ENCODE assay signal across 8 cellular contexts in the genomic region with DNA sequence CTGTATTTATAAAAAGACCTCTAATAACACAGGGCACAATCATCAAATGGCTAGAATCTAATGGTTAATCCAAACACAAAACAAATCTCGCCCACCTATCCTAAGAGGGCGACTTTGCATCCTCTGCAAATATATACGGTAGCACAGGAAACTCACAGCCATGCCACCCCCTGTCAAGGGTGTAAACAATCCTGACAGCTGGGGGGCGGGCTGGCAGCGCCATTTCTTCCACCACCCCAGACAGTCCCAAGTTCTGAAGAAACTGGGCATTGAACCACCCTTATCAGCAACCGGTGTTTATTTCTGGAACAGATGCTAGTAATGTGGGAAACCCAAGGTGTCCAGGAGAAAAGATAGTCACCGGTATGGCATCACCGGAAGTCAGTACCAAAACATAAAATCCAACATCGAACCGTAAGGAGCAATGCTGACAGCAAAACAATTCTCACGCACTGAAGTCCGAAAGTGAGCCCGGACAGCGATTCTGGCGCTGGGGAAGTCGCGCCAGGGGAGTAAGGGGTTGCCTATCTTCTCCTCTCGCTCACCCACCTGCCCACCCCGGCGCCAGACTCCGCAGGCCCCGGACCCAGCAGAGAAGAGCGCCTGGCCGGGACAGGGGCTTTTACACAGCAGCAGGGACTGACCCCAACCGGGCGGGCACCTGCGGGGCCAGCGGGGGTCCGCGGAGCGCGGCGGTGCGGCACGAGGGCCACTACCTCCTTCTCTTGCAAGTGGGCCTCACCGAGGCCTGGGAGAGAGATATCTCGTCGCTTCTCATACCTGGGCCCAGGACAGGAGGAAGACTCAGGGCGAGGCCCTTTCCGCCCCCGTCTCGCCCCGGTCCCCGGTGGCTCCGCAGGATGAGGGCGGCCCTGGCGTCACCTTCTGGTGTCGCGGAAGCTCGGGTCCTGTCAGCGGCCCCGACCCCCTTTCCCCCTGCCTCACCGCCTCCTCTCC. TPM values are rescaled to one million over a fixed set of nuclear protein-coding genes. Genes with fewer than 3 reads are reported as not detected.
DNase-seq lines count a peak whose midpoint lies in the region; ATAC-seq and TF ChIP-seq lines count a peak whose summit lies in the region.

No MANE protein-coding gene starts in this region.

- TF ChIP-seq CTCF in omental fat pad (IDR thresholded peaks at IDR 0.05), result no peak

- ATAC-seq in HG02759 (IDR thresholded peaks at IDR 0.05; ENCODE audit: unreplicated experiment) (peak; percentile 37), omental fat pad (ENCODE audit: low FRiP score) (peak; percentile 38)

- DNase-seq in NCI-H1417 (lab: John Stamatoyannopoulos, UW) (peak; percentile 55 to 79 (median 63)), NCI-H1417 treated with DMSO at 0.1 percent for 48 hours (lab: John Stamatoyannopoulos, UW) (no peak), NCI-H2171 (lab: John Stamatoyannopoulos, UW) (peak; percentile 67), germinal center (ENCODE audit: low spot score) (peak; percentile 80), omental fat pad (ENCODE audit: low spot score) (no peak), foreskin melanocyte (no peak)
- DNase-seq in activated effector memory CD4-positive, alpha-beta T cell treated with anti-CD3 and anti-CD28 coated beads, Interleukin-2, amount 50 U/mL, for 16 hours, result peak; percentile 75

RNA-seq across cellular contexts. Expression of a gene that starts 0.6 kb away (rescaled TPM):
- total RNA-seq in omental fat pad, result 10 to 100 TPM; 23.0 to 55.8 (median 30.8) TPM

RNA-seq across cellular contexts. Expression of a gene that starts 37.5 kb away (rescaled TPM):
- 100 to 1,000 TPM; 327 to 685 (median 490) TPM for total RNA-seq in omental fat pad

Comparison
In these comparisons a context has a peak if more than half of its experiments do, and no peak if none do; other contexts are left out.
1. DNase-seq: peak in NCI-H1417 (3 of 3), NCI-H2171 (single experiment), activated effector memory CD4-positive, alpha-beta T cell treated with anti-CD3 and anti-CD28 coated beads, Interleukin-2, amount 50 U/mL, for 16 hours (single experiment) and germinal center (single experiment); none in NCI-H1417 treated with DMSO at 0.1 percent for 48 hours (single experiment), omental fat pad (single experiment) and foreskin melanocyte (single experiment).